In the genomic region with DNA sequence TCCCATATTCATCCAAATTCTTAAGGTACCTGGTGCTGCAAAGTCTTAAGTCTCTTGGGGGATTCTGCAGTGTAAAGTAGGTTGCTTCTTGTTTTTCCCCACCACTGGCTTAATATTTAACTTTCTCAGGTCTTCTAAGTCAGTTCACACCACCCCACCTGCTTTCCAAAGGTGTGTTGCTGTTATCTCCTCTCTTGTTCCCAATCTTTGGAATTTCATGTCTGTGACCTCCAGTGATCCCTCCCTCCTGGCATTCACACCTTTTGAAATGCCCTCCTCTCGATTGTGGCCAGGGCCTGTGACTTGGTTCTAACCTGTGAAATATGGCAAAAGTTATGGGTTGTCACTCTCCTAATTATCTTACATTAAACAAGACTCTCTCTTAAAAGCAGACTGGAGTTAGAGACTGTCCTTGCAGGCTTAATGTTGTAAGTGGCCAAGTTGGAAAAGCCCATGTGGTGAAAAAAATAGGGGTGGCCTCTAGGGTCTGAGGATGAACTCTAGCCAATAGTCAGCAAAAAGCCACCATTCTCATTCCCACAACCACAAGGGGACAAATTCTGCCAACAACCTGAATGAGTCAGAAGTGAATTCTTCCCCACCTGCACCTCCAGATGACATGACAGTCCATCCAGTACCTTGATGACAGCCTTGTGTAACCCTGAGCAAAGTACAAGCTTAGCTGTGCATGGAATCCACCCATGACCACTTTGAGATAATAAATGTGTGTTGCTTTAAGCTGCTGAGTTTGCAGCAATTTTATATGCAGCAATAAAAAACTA, we compare ENCODE assay signal across 19 cellular contexts. TPM values are rescaled to one million over a fixed set of nuclear protein-coding genes. Genes with fewer than 3 reads are reported as not detected.
DNase-seq lines count a peak whose midpoint lies in the region; ATAC-seq and TF ChIP-seq lines count a peak whose summit lies in the region.
"Had no signal": no experiment of that assay in that cellular context is flagged by ENCODE, and none has a peak within 500 bp of the region (broad histone marks: within the 10 kb centered on the region; RNA-seq: fewer than 3 reads in every experiment).

No MANE protein-coding gene starts in this region.

- CTCF ChIA-PET in HEK293 (lab: Yijun Ruan, JAX), result no interaction called here

- DNase-seq in RPMI7951 (ENCODE audit: low read depth) (peak; percentile 33), foreskin keratinocyte (peak; percentile 33 to 59), mucosa of descending colon (peak in 1 of 3 donors; percentile 44), KG1 (lab: John Stamatoyannopoulos, UW) (no peak)
- DNase-seq: DND-41, GF-D8, GOT3, HFFc6, Karpas-422, NCI-H1417 treated with DMSO at 0.1 percent for 48 hours, NCI-H2029, NCI-H510A treated with DMSO at 0.1 percent for 48 hours, SJCRH30 had no signal

- H3K9me3 ChIP-seq in HEK293 (ENCODE audit: control insufficient read depth, insufficient read depth, low read depth, low read length), result no peaks in the 10 kb centered on the region
- H3K9me3 ChIP-seq in mucosa of descending colon, result no peaks in the 10 kb centered on the region
- H3K9me3 ChIP-seq: SJCRH30 had no signal

- no peak for TF ChIP-seq CTCF in HEK293 (tag by site-specific recombination; IDR thresholded peaks at IDR 0.05)
- TF ChIP-seq CTCF in foreskin keratinocyte (conservative IDR thresholded peaks at IDR 0.05), result no peak
- no peak for TF ChIP-seq CTCF in mucosa of descending colon (IDR thresholded peaks at IDR 0.05)

- H3K27ac ChIP-seq in HEK293 (ENCODE audit: extremely low read depth, low read depth, low read length) (no peak overlapping the region), foreskin keratinocyte (no peak overlapping the region)
- H3K27ac ChIP-seq: RWPE1, SJCRH30 had no signal

- no peaks in the 10 kb centered on the region for H3K27me3 ChIP-seq in foreskin keratinocyte
- H3K27me3 ChIP-seq: SJCRH30 had no signal

- ATAC-seq in foreskin keratinocyte (peak; percentile 3), mucosa of descending colon (peak; percentile 99), GM21381 (IDR thresholded peaks at IDR 0.05; ENCODE audit: unreplicated experiment) (no peak), GM21528 (IDR thresholded peaks at IDR 0.05; ENCODE audit: low FRiP score, unreplicated experiment) (no peak), HG02938 (IDR thresholded peaks at IDR 0.05; ENCODE audit: unreplicated experiment) (no peak)

- no peak overlapping the region for H3K4me3 ChIP-seq in HEK293 (ENCODE audit: low read depth, low read length)
- H3K4me3 ChIP-seq in mucosa of descending colon, result no peak overlapping the region
- H3K4me3 ChIP-seq: SJCRH30 had no signal

- no peaks in the 10 kb centered on the region for H3K4me1 ChIP-seq in HEK293 (ENCODE audit: control insufficient read depth, insufficient read depth, low read length)
- H3K4me1 ChIP-seq in foreskin keratinocyte, result peaks cover 16% of the 10 kb centered on the region
- H3K4me1 ChIP-seq in mucosa of descending colon (ENCODE audit: low read depth), result no peaks in the 10 kb centered on the region
- H3K4me1 ChIP-seq: SJCRH30 had no signal

- intact Hi-C loops in mucosa of descending colon (cut with DNase I, micrococcal nuclease), result no loop called here

- no peaks in the 10 kb centered on the region for H3K36me3 ChIP-seq in HEK293 (ENCODE audit: control insufficient read depth in 2 of 2, insufficient read depth in 1 of 2, low read length in 2 of 2)
- H3K36me3 ChIP-seq in mucosa of descending colon (ENCODE audit: low read depth), result no peaks in the 10 kb centered on the region
- H3K36me3 ChIP-seq: SJCRH30 had no signal

- POLR2A ChIA-PET in HEK293 (lab: Yijun Ruan, JAX), result no interaction called here

TF ChIP-seq in HEK293, 187 proteins besides CTCF, POLR2A, EP300 and RAD21:
- TF ChIP-seq ZNF155 (tag by site-specific recombination; IDR thresholded peaks at IDR 0.05) (no peak), BCL11B (tag by site-specific recombination; IDR thresholded peaks at IDR 0.05; ENCODE audit: low read depth) (no peak), ZNF221 (tag by site-specific recombination; IDR thresholded peaks at IDR 0.05; ENCODE audit: borderline replicate concordance) (no peak), RBAK (tag by site-specific recombination; IDR thresholded peaks at IDR 0.05) (no peak)
- TF ChIP-seq, protein P1, sequence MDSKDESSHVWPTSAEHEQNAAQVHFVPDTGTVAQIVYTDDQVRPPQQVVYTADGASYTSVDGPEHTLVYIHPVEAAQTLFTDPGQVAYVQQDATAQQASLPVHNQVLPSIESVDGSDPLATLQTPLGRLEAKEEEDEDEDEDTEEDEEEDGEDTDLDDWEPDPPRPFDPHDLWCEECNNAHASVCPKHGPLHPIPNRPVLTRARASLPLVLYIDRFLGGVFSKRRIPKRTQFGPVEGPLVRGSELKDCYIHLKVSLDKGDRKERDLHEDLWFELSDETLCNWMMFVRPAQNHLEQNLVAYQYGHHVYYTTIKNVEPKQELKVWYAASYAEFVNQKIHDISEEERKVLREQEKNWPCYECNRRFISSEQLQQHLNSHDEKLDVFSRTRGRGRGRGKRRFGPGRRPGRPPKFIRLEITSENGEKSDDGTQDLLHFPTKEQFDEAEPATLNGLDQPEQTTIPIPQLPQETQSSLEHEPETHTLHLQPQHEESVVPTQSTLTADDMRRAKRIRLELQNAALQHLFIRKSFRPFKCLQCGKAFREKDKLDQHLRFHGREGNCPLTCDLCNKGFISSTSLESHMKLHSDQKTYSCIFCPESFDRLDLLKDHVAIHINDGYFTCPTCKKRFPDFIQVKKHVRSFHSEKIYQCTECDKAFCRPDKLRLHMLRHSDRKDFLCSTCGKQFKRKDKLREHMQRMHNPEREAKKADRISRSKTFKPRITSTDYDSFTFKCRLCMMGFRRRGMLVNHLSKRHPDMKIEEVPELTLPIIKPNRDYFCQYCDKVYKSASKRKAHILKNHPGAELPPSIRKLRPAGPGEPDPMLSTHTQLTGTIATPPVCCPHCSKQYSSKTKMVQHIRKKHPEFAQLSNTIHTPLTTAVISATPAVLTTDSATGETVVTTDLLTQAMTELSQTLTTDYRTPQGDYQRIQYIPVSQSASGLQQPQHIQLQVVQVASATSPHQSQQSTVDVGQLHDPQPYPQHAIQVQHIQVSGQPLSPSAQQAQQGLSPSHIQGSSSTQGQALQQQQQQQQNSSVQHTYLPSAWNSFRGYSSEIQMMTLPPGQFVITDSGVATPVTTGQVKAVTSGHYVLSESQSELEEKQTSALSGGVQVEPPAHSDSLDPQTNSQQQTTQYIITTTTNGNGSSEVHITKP (tag by site-specific recombination; IDR thresholded peaks at IDR 0.05), result peak; percentile 97
- TF ChIP-seq, protein P2, sequence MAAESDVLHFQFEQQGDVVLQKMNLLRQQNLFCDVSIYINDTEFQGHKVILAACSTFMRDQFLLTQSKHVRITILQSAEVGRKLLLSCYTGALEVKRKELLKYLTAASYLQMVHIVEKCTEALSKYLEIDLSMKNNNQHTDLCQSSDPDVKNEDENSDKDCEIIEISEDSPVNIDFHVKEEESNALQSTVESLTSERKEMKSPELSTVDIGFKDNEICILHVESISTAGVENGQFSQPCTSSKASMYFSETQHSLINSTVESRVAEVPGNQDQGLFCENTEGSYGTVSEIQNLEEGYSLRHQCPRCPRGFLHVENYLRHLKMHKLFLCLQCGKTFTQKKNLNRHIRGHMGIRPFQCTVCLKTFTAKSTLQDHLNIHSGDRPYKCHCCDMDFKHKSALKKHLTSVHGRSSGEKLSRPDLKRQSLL (tag by site-specific recombination; IDR thresholded peaks at IDR 0.05), result no peak

RNA-seq across cellular contexts. Expression of a gene that starts 45.1 kb away (rescaled TPM):
- total RNA-seq in RPMI7951 (2014; rRNA removed; shearing (Covaris generic)), result 0.24 and 0.39 TPM in 2 replicates
- total RNA-seq in foreskin keratinocyte, result 17.1 and 18.2 TPM in 2 replicates
- polyA plus RNA-seq in foreskin keratinocyte, result 8.7 and 10.4 TPM in 2 replicates
- 1 to 10 TPM; 1.2 to 3.3 (median 1.8) TPM for total RNA-seq in mucosa of descending colon
- total RNA-seq: A673, HFFc6, SJCRH30 had no signal

Comparison
In these comparisons a context has a peak if more than half of its experiments do, and no peak if none do; other contexts are left out.
1. ATAC-seq: peak in foreskin keratinocyte (single experiment) and mucosa of descending colon (single experiment); none in GM21381 (single experiment), GM21528 (single experiment) and HG02938 (single experiment).